Comparison of ENCODE assay signal across 2 cellular contexts in the genomic region with DNA sequence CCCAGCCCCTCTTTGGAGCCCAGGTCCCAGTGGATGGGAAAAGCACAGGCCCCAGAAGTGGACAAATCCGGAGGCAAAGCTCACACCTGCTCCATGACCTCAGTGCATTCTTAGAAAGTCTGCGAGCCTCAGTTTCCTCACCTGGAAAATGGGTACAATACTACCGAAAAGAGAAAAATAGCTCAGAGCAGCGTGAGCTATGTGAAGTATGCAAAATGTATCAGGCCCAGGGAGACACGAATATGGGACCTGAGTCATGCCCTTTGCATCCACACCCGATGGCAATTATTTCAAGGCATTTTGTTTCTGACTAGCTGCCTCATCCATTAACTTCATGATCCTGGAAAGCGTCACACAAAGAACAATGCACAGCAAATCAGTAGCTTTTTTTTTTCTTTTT.
TF ChIP-seq lines count a peak whose summit lies in the region.

No MANE protein-coding gene starts in this region.

TF ChIP-seq in IMR-90, 13 proteins besides CTCF, POLR2A, EP300 and RAD21:
- no peak for TF ChIP-seq MXI1 (IDR thresholded peaks at IDR 0.05; ENCODE audit: borderline replicate concordance, low read depth, low read length)
- TF ChIP-seq, protein P1, sequence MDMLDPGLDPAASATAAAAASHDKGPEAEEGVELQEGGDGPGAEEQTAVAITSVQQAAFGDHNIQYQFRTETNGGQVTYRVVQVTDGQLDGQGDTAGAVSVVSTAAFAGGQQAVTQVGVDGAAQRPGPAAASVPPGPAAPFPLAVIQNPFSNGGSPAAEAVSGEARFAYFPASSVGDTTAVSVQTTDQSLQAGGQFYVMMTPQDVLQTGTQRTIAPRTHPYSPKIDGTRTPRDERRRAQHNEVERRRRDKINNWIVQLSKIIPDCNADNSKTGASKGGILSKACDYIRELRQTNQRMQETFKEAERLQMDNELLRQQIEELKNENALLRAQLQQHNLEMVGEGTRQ (IDR thresholded peaks at IDR 0.05; ENCODE audit: low read depth, low read length) = no peak
- TF ChIP-seq SMC3 (IDR thresholded peaks at IDR 0.05; ENCODE audit: low read depth, low read length) = no peak
- no peak for TF ChIP-seq NFE2L2 (IDR thresholded peaks at IDR 0.05; ENCODE audit: low read depth, low read length)
- TF ChIP-seq MAZ (IDR thresholded peaks at IDR 0.05; ENCODE audit: borderline replicate concordance, low read depth, low read length) = no peak
- TF ChIP-seq BHLHE40 (IDR thresholded peaks at IDR 0.05; ENCODE audit: low read depth, low read length) = no peak
- no peak for TF ChIP-seq CEBPB (IDR thresholded peaks at IDR 0.05; ENCODE audit: low read depth, low read length)
- TF ChIP-seq, protein P2, sequence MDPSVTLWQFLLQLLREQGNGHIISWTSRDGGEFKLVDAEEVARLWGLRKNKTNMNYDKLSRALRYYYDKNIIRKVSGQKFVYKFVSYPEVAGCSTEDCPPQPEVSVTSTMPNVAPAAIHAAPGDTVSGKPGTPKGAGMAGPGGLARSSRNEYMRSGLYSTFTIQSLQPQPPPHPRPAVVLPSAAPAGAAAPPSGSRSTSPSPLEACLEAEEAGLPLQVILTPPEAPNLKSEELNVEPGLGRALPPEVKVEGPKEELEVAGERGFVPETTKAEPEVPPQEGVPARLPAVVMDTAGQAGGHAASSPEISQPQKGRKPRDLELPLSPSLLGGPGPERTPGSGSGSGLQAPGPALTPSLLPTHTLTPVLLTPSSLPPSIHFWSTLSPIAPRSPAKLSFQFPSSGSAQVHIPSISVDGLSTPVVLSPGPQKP (IDR thresholded peaks at IDR 0.05; ENCODE audit: borderline replicate concordance, low read depth, low read length) = no peak
- TF ChIP-seq RFX5 (IDR thresholded peaks at IDR 0.05; ENCODE audit: low read depth, low read length) = no peak
- TF ChIP-seq FOS (IDR thresholded peaks at IDR 0.05; ENCODE audit: low read depth, low read length) = no peak
- no peak for TF ChIP-seq CHD1 (IDR thresholded peaks at IDR 0.05; ENCODE audit: low read depth, low read length)
- no peak for TF ChIP-seq MAFK (IDR thresholded peaks at IDR 0.05; ENCODE audit: low read depth, low read length)
- TF ChIP-seq RCOR1 (IDR thresholded peaks at IDR 0.05; ENCODE audit: insufficient replicate concordance, low read length) = no peak

TF ChIP-seq in H1, 55 proteins besides CTCF, POLR2A, EP300 and RAD21:
- TF ChIP-seq, protein P3, sequence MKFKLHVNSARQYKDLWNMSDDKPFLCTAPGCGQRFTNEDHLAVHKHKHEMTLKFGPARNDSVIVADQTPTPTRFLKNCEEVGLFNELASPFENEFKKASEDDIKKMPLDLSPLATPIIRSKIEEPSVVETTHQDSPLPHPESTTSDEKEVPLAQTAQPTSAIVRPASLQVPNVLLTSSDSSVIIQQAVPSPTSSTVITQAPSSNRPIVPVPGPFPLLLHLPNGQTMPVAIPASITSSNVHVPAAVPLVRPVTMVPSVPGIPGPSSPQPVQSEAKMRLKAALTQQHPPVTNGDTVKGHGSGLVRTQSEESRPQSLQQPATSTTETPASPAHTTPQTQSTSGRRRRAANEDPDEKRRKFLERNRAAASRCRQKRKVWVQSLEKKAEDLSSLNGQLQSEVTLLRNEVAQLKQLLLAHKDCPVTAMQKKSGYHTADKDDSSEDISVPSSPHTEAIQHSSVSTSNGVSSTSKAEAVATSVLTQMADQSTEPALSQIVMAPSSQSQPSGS (IDR thresholded peaks at IDR 0.05; ENCODE audit: low read length) = no peak
- TF ChIP-seq KDM1A (IDR thresholded peaks at IDR 0.05; ENCODE audit: borderline replicate concordance, low read length) = peak; percentile 84; the same call in 1 of the 2 replicates
